9 cellular contexts compared by ENCODE assay signal in genomic region chr1:225454733-225455132, GRCh38. TPM values are rescaled to one million over a fixed set of nuclear protein-coding genes. Genes with fewer than 3 reads are reported as not detected.
DNase-seq lines count a peak whose midpoint lies in the region; ATAC-seq and TF ChIP-seq lines count a peak whose summit lies in the region.
"Had no signal": no experiment of that assay in that cellular context is flagged by ENCODE, and none has a peak within 500 bp of the region (broad histone marks: within the 10 kb centered on the region; RNA-seq: fewer than 3 reads in every experiment).

No MANE protein-coding gene starts in this region.

- H3K4me3 Mint-ChIP-seq in activated CD8-positive, alpha-beta memory T cell treated with anti-CD3 and anti-CD28 coated beads, Interleukin-2, amount 10 ng/mL, durations not matched to agents 7 days and 5 days, result no peak overlapping the region
- H3K4me3 Mint-ChIP-seq in osteocyte (ENCODE audit: unreplicated experiment), result no peak overlapping the region
- H3K4me3 Mint-ChIP-seq: memory B cell had no signal

- ATAC-seq in activated CD8-positive, alpha-beta memory T cell treated with anti-CD3 and anti-CD28 coated beads, Interleukin-2, amount 10 ng/mL, durations not matched to agents 7 days and 5 days, result peak; percentile 91
- no peak for ATAC-seq in GM19395 (IDR thresholded peaks at IDR 0.05; ENCODE audit: unreplicated experiment)

- H3K9me3 Mint-ChIP-seq in activated CD8-positive, alpha-beta memory T cell treated with anti-CD3 and anti-CD28 coated beads, Interleukin-2, amount 10 ng/mL, durations not matched to agents 7 days and 5 days (ENCODE audit: low read depth), result no peaks in the 10 kb centered on the region
- no peaks in the 10 kb centered on the region for H3K9me3 Mint-ChIP-seq in osteocyte (ENCODE audit: unreplicated experiment)
- H3K9me3 Mint-ChIP-seq: memory B cell had no signal

- TF ChIP-seq CTCF in foreskin fibroblast (IDR thresholded peaks at IDR 0.05; ENCODE audit: low read depth, low read length) (no peak), osteocyte (IDR thresholded peaks at IDR 0.05) (no peak)

- H3K36me3 Mint-ChIP-seq in activated CD8-positive, alpha-beta memory T cell treated with anti-CD3 and anti-CD28 coated beads, Interleukin-2, amount 10 ng/mL, durations not matched to agents 7 days and 5 days, result no peaks in the 10 kb centered on the region
- no peaks in the 10 kb centered on the region for H3K36me3 Mint-ChIP-seq in osteocyte (ENCODE audit: unreplicated experiment)
- H3K36me3 Mint-ChIP-seq: memory B cell had no signal

- H3K4me1 Mint-ChIP-seq in activated CD8-positive, alpha-beta memory T cell treated with anti-CD3 and anti-CD28 coated beads, Interleukin-2, amount 10 ng/mL, durations not matched to agents 7 days and 5 days, result peaks cover 51% of the 10 kb centered on the region
- peaks cover 13% of the 10 kb centered on the region for H3K4me1 Mint-ChIP-seq in osteocyte (ENCODE audit: unreplicated experiment)

- CTCF ChIA-PET in activated CD8-positive, alpha-beta memory T cell treated with anti-CD3 and anti-CD28 coated beads, Interleukin-2, amount 10 ng/mL, durations not matched to agents 7 days and 5 days (lab: Charles Lee), result interaction anchor here (0.7 to 3.8 kb wide), 8 partner anchors 9 to 28 kb away, joined by 3 to 17 read pairs (median 4); partner anchors contain the start of gene LBR

- H3K27ac Mint-ChIP-seq in activated CD8-positive, alpha-beta memory T cell treated with anti-CD3 and anti-CD28 coated beads, Interleukin-2, amount 10 ng/mL, durations not matched to agents 7 days and 5 days, result peak overlapping the region; percentile 83
- no peak overlapping the region for H3K27ac Mint-ChIP-seq in osteocyte (ENCODE audit: unreplicated experiment)
- H3K27ac Mint-ChIP-seq: memory B cell had no signal

- DNase-seq in DMS79 treated with DMSO at 0.1 percent for 48 hours (lab: John Stamatoyannopoulos, UW) (peak; percentile 37), HT1080 (ENCODE audit: low read depth) (peak; percentile 88), foreskin fibroblast (peak; percentile 65 to 80), NCI-H1105 (lab: John Stamatoyannopoulos, UW) (no peak), osteocyte (ENCODE audit: extremely low spot score, unreplicated experiment) (no peak)
- peak; percentile 80 for DNase-seq in activated CD8-positive, alpha-beta memory T cell treated with anti-CD3 and anti-CD28 coated beads, Interleukin-2, amount 10 ng/mL, durations not matched to agents 7 days and 5 days
- DNase-seq in stimulated activated CD4-positive, alpha-beta T cell treated with anti-CD3 and anti-CD28 coated beads, Interleukin-4, amount 100 ng/mL, for 48 hours (ENCODE audit: low read depth in 2 of 2), result peak; percentile 67 to 80

- H3K4me3 ChIP-seq in foreskin fibroblast (ENCODE audit: low read depth in 1 of 2, low read length in 2 of 2), result no peak overlapping the region

- H3K27me3 Mint-ChIP-seq in activated CD8-positive, alpha-beta memory T cell treated with anti-CD3 and anti-CD28 coated beads, Interleukin-2, amount 10 ng/mL, durations not matched to agents 7 days and 5 days, result no peaks in the 10 kb centered on the region
- H3K27me3 Mint-ChIP-seq in osteocyte (ENCODE audit: unreplicated experiment), result no peaks in the 10 kb centered on the region

RNA-seq across cellular contexts. Expression of gene LBR, which starts 26.9 kb away (rescaled TPM):
- total RNA-seq in HT1080 (2014; rRNA removed; shearing (Covaris generic)), result 37.8 and 45.9 TPM in 2 replicates
- 63.9 and 74.8 TPM in 2 replicates for polyA plus RNA-seq in HT1080 (2015; cell fraction: cytosol; rRNA removed)
- polyA plus RNA-seq in HT1080 (2015; cell fraction: nucleus; rRNA removed), result 127 and 140 TPM in 2 replicates
- total RNA-seq in activated CD8-positive, alpha-beta memory T cell treated with anti-CD3 and anti-CD28 coated beads, Interleukin-2, amount 10 ng/mL, durations not matched to agents 7 days and 5 days, result 100 to 1,000 TPM; 213 to 226 TPM
- total RNA-seq in osteocyte, result 29.5 and 34.8 TPM in 2 replicates

Comparison
In these comparisons a context has a peak if more than half of its experiments do, and no peak if none do; other contexts are left out.
1. DNase-seq: peak in DMS79 treated with DMSO at 0.1 percent for 48 hours (single experiment), HT1080 (single experiment), activated CD8-positive, alpha-beta memory T cell treated with anti-CD3 and anti-CD28 coated beads, Interleukin-2, amount 10 ng/mL, durations not matched to agents 7 days and 5 days (single experiment), foreskin fibroblast (2 of 2) and stimulated activated CD4-positive, alpha-beta T cell treated with anti-CD3 and anti-CD28 coated beads, Interleukin-4, amount 100 ng/mL, for 48 hours (2 of 2); none in NCI-H1105 (single experiment) and osteocyte (single experiment).